Comparison of ENCODE assay signal across 14 cellular contexts in the genomic region with DNA sequence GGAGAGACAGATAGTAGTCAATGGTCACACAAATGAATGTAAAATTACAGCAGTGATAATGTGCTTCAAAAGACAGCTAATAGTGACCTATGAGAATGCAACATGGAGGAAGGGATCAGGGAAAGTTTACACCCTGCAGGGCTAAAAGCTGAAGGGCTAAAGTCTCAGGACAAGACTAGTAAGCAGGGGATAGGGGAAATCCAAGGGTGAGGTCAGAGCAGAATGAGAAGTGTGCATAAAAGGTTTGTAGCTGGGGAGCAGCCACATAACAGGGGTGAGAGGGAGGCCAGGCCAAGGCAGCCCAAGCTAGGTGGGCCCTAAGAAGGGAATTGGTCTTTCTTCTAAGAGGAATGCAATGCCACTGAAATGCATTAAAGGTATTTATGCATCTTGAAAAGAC.
A peak's percentile ranks its signal among the peaks of the same experiment; 100 is the strongest.
DNase-seq lines count a peak whose midpoint lies in the region; ATAC-seq and TF ChIP-seq lines count a peak whose summit lies in the region.
"Had no signal": no experiment of that assay in that cellular context is flagged by ENCODE, and none has a peak within 500 bp of the region (broad histone marks: within the 10 kb centered on the region; RNA-seq: fewer than 3 reads in every experiment).

No MANE protein-coding gene starts in this region.

- no peaks in the 10 kb centered on the region for H3K9me3 ChIP-seq in neural progenitor cell (ENCODE audit: low read depth)
- H3K9me3 ChIP-seq: A549, BE2C had no signal

- H3K4me1 ChIP-seq in neural progenitor cell, result no peaks in the 10 kb centered on the region
- H3K4me1 ChIP-seq: A549, BE2C had no signal

- H4K20me1 ChIP-seq in neural progenitor cell (ENCODE audit: low read depth), result no peaks in the 10 kb centered on the region

- TF ChIP-seq CTCF in WTC11 (IDR thresholded peaks at IDR 0.05) (no peak), neural progenitor cell (IDR thresholded peaks at IDR 0.05) (no peak)

- no peak overlapping the region for H3K27ac ChIP-seq in neural progenitor cell
- H3K27ac ChIP-seq: A549, C4-2B, GM23248 had no signal

- no peaks in the 10 kb centered on the region for H3F3A ChIP-seq in neural progenitor cell (ENCODE audit: low read depth)

- no peak overlapping the region for H3K4me3 ChIP-seq in neural progenitor cell
- H3K4me3 ChIP-seq: A549, GM23248 had no signal

- H3K27ac Mint-ChIP-seq in WTC11 (peak overlapping the region; percentile 24; the same call in 1 of the 2 replicates), neural progenitor cell (peak overlapping the region; percentile 38)
- no peak overlapping the region for H3K27ac Mint-ChIP-seq in activated CD4-positive, alpha-beta memory T cell treated with anti-CD3 and anti-CD28 coated beads, Interleukin-2, amount 10 ng/mL, durations not matched to agents 7 days and 5 days
- H3K27ac Mint-ChIP-seq: CD4-positive, alpha-beta memory T cell had no signal

- ATAC-seq in GM21717 (IDR thresholded peaks at IDR 0.05; ENCODE audit: unreplicated experiment), result peak; percentile 55
- no peak; the same call in 1 of the 2 replicates for ATAC-seq in WTC11
- ATAC-seq in HG02571 (IDR thresholded peaks at IDR 0.05; ENCODE audit: unreplicated experiment), result no peak
- ATAC-seq: A549, HepG2 had no signal

- H3K27me3 Mint-ChIP-seq in WTC11 (ENCODE audit: low read depth) (no peaks in the 10 kb centered on the region), neural progenitor cell (ENCODE audit: insufficient read depth, low read depth) (peaks cover 2% of the 10 kb centered on the region)
- no peaks in the 10 kb centered on the region for H3K27me3 Mint-ChIP-seq in activated CD4-positive, alpha-beta memory T cell treated with anti-CD3 and anti-CD28 coated beads, Interleukin-2, amount 10 ng/mL, durations not matched to agents 7 days and 5 days
- H3K27me3 Mint-ChIP-seq: CD4-positive, alpha-beta memory T cell had no signal

- H3K36me3 ChIP-seq in neural progenitor cell, result no peaks in the 10 kb centered on the region
- H3K36me3 ChIP-seq: BE2C had no signal

- H3K4me3 Mint-ChIP-seq in WTC11 (no peak overlapping the region), neural progenitor cell (no peak overlapping the region)
- no peak overlapping the region for H3K4me3 Mint-ChIP-seq in activated CD4-positive, alpha-beta memory T cell treated with anti-CD3 and anti-CD28 coated beads, Interleukin-2, amount 10 ng/mL, durations not matched to agents 7 days and 5 days
- H3K4me3 Mint-ChIP-seq: CD4-positive, alpha-beta memory T cell; H9 had no signal

- H2AFZ ChIP-seq in neural progenitor cell (replicated peaks), result no peak overlapping the region
- H2AFZ ChIP-seq: GM23248 had no signal

- H3K9me3 Mint-ChIP-seq in WTC11, result peaks cover 12% of the 10 kb centered on the region
- H3K9me3 Mint-ChIP-seq in neural progenitor cell, result no peaks in the 10 kb centered on the region
- no peaks in the 10 kb centered on the region for H3K9me3 Mint-ChIP-seq in activated CD4-positive, alpha-beta memory T cell treated with anti-CD3 and anti-CD28 coated beads, Interleukin-2, amount 10 ng/mL, durations not matched to agents 7 days and 5 days
- H3K9me3 Mint-ChIP-seq: CD4-positive, alpha-beta memory T cell; H9 had no signal

- no peaks in the 10 kb centered on the region for H3K27me3 ChIP-seq in neural progenitor cell
- H3K27me3 ChIP-seq: BE2C had no signal

- H3K4me2 ChIP-seq in neural progenitor cell, result no peak overlapping the region
- H3K4me2 ChIP-seq: A549 had no signal

- CTCF ChIA-PET in WTC11 (lab: Charles Lee), result interaction anchor here (0.6 kb wide), 1 partner anchor 414 kb away, joined by 3 read pairs; no protein-coding TSS in a partner anchor
- CTCF ChIA-PET in activated CD4-positive, alpha-beta memory T cell treated with anti-CD3 and anti-CD28 coated beads, Interleukin-2, amount 10 ng/mL, durations not matched to agents 7 days and 5 days (lab: Charles Lee), result no interaction called here

- no peaks in the 10 kb centered on the region for H3K36me3 Mint-ChIP-seq in WTC11
- no peaks in the 10 kb centered on the region for H3K36me3 Mint-ChIP-seq in neural progenitor cell
- no peaks in the 10 kb centered on the region for H3K36me3 Mint-ChIP-seq in activated CD4-positive, alpha-beta memory T cell treated with anti-CD3 and anti-CD28 coated beads, Interleukin-2, amount 10 ng/mL, durations not matched to agents 7 days and 5 days (ENCODE audit: low read depth)
- H3K36me3 Mint-ChIP-seq: CD4-positive, alpha-beta memory T cell had no signal

- DNase-seq in WTC11 (ENCODE audit: low spot score) (no peak), neural progenitor cell (ENCODE audit: low spot score) (no peak)
- DNase-seq in activated CD4-positive, alpha-beta memory T cell treated with anti-CD3 and anti-CD28 coated beads, Interleukin-2, amount 10 ng/mL, durations not matched to agents 7 days and 5 days, result no peak
- no peak for DNase-seq in activated naive CD4-positive, alpha-beta T cell treated with anti-CD3 and anti-CD28 coated beads, Interleukin-2, amount 50 U/mL, for 16 hours
- DNase-seq: BE2C; CD4-positive, alpha-beta memory T cell; DMS79; GM23248; H9 had no signal

- peaks cover 6% of the 10 kb centered on the region for H3K4me1 Mint-ChIP-seq in WTC11
- H3K4me1 Mint-ChIP-seq in neural progenitor cell, result peaks cover 2% of the 10 kb centered on the region
- no peaks in the 10 kb centered on the region for H3K4me1 Mint-ChIP-seq in activated CD4-positive, alpha-beta memory T cell treated with anti-CD3 and anti-CD28 coated beads, Interleukin-2, amount 10 ng/mL, durations not matched to agents 7 days and 5 days
- H3K4me1 Mint-ChIP-seq: CD4-positive, alpha-beta memory T cell had no signal

- POLR2A ChIA-PET in WTC11 (lab: Charles Lee), result no interaction called here
- POLR2A ChIA-PET in activated CD4-positive, alpha-beta memory T cell treated with anti-CD3 and anti-CD28 coated beads, Interleukin-2, amount 10 ng/mL, durations not matched to agents 7 days and 5 days (lab: Charles Lee), result no interaction called here

- H3K79me2 ChIP-seq in neural progenitor cell (ENCODE audit: low read depth), result no peaks in the 10 kb centered on the region

- no peak overlapping the region for H3K9ac ChIP-seq in neural progenitor cell
- H3K9ac ChIP-seq: GM23248 had no signal

TF ChIP-seq in WTC11, 78 proteins besides CTCF, POLR2A, EP300 and RAD21 (continues in another document):
- TF ChIP-seq SMAD4 (CRISPR knock-in tag; IDR thresholded peaks at IDR 0.05) (no peak), ZBTB21 (CRISPR knock-in tag; IDR thresholded peaks at IDR 0.05; ENCODE audit: borderline replicate concordance) (no peak), ESRRA (CRISPR knock-in tag; IDR thresholded peaks at IDR 0.05; ENCODE audit: borderline replicate concordance) (no peak), ETV6 (CRISPR knock-in tag; IDR thresholded peaks at IDR 0.05) (no peak), NR3C1 (CRISPR knock-in tag; conservative IDR thresholded peaks at IDR 0.05; ENCODE audit: low read depth) (no peak), NFE2L1 (CRISPR knock-in tag; IDR thresholded peaks at IDR 0.05) (no peak), ZNF138 (CRISPR knock-in tag; conservative IDR thresholded peaks at IDR 0.05) (no peak), CREB1 (CRISPR knock-in tag; IDR thresholded peaks at IDR 0.05) (no peak), ZNF121 (CRISPR knock-in tag; IDR thresholded peaks at IDR 0.05) (no peak), MXD4 (CRISPR knock-in tag; IDR thresholded peaks at IDR 0.05; ENCODE audit: borderline replicate concordance) (no peak), ZNF263 (CRISPR knock-in tag; IDR thresholded peaks at IDR 0.05; ENCODE audit: low read depth) (no peak)
- TF ChIP-seq, protein P1, sequence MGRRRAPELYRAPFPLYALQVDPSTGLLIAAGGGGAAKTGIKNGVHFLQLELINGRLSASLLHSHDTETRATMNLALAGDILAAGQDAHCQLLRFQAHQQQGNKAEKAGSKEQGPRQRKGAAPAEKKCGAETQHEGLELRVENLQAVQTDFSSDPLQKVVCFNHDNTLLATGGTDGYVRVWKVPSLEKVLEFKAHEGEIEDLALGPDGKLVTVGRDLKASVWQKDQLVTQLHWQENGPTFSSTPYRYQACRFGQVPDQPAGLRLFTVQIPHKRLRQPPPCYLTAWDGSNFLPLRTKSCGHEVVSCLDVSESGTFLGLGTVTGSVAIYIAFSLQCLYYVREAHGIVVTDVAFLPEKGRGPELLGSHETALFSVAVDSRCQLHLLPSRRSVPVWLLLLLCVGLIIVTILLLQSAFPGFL (CRISPR knock-in tag; IDR thresholded peaks at IDR 0.05; ENCODE audit: borderline replicate concordance), result no peak
- TF ChIP-seq, protein P2, sequence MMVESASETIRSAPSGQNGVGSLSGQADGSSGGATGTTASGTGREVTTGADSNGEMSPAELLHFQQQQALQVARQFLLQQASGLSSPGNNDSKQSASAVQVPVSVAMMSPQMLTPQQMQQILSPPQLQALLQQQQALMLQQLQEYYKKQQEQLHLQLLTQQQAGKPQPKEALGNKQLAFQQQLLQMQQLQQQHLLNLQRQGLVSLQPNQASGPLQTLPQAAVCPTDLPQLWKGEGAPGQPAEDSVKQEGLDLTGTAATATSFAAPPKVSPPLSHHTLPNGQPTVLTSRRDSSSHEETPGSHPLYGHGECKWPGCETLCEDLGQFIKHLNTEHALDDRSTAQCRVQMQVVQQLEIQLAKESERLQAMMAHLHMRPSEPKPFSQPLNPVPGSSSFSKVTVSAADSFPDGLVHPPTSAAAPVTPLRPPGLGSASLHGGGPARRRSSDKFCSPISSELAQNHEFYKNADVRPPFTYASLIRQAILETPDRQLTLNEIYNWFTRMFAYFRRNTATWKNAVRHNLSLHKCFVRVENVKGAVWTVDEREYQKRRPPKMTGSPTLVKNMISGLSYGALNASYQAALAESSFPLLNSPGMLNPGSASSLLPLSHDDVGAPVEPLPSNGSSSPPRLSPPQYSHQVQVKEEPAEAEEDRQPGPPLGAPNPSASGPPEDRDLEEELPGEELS (CRISPR knock-in tag; IDR thresholded peaks at IDR 0.05), result no peak
- TF ChIP-seq, protein P3, sequence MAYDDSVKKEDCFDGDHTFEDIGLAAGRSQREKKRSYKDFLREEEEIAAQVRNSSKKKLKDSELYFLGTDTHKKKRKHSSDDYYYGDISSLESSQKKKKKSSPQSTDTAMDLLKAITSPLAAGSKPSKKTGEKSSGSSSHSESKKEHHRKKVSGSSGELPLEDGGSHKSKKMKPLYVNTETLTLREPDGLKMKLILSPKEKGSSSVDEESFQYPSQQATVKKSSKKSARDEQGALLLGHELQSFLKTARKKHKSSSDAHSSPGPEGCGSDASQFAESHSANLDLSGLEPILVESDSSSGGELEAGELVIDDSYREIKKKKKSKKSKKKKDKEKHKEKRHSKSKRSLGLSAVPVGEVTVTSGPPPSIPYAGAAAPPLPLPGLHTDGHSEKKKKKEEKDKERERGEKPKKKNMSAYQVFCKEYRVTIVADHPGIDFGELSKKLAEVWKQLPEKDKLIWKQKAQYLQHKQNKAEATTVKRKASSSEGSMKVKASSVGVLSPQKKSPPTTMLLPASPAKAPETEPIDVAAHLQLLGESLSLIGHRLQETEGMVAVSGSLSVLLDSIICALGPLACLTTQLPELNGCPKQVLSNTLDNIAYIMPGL (CRISPR knock-in tag; IDR thresholded peaks at IDR 0.05), result no peak
